In genomic region chr1:70278710-70279109, GRCh38 we compare ENCODE assay signal across 16 cellular contexts. TPM values are rescaled to one million over a fixed set of nuclear protein-coding genes. Genes with fewer than 3 reads are reported as not detected.
DNase-seq lines count a peak whose midpoint lies in the region; ATAC-seq, FAIRE-seq and TF ChIP-seq lines count a peak whose summit lies in the region.
"Had no signal": no experiment of that assay in that cellular context is flagged by ENCODE, and none has a peak within 500 bp of the region (broad histone marks: within the 10 kb centered on the region; RNA-seq: fewer than 3 reads in every experiment).

No MANE protein-coding gene starts in this region.

- no peaks in the 10 kb centered on the region for H3K9me2 ChIP-seq in GM23338 (ENCODE audit: insufficient read depth)

- TF ChIP-seq CTCF in GM23338 (conservative IDR thresholded peaks at IDR 0.05; ENCODE audit: low read depth in 2 of 2) (no peak), WTC11 (IDR thresholded peaks at IDR 0.05) (no peak)
- no peak for TF ChIP-seq CTCF in CD4-positive, alpha-beta T cell (IDR thresholded peaks at IDR 0.05)

- H3K9me3 ChIP-seq in small intestine (ENCODE audit: control insufficient read depth, low read depth): no peaks in the 10 kb centered on the region
- no peaks in the 10 kb centered on the region for H3K9me3 ChIP-seq in CD4-positive, alpha-beta T cell (ENCODE audit: control insufficient read depth, low read length)
- H3K9me3 ChIP-seq: BE2C had no signal

- H3K4me3 ChIP-seq in GM23338: no peak overlapping the region
- H3K4me3 ChIP-seq in small intestine (ENCODE audit: low read depth in 1 of 2, low read length in 2 of 2): no peak overlapping the region

- H3K4me3 Mint-ChIP-seq in GM23338 (no peak overlapping the region), WTC11 (no peak overlapping the region), memory B cell (no peak overlapping the region)
- H3K4me3 Mint-ChIP-seq in CD4-positive, alpha-beta T cell: no peak overlapping the region
- H3K4me3 Mint-ChIP-seq: CD4-positive, alpha-beta memory T cell had no signal

- H3K27me3 Mint-ChIP-seq in GM23338 (ENCODE audit: insufficient read depth, low read depth, poor library complexity): no peaks in the 10 kb centered on the region
- no peaks in the 10 kb centered on the region for H3K27me3 Mint-ChIP-seq in WTC11 (ENCODE audit: low read depth)
- no peaks in the 10 kb centered on the region for H3K27me3 Mint-ChIP-seq in memory B cell
- no peaks in the 10 kb centered on the region for H3K27me3 Mint-ChIP-seq in CD4-positive, alpha-beta T cell
- H3K27me3 Mint-ChIP-seq: CD4-positive, alpha-beta memory T cell had no signal

- CTCF ChIA-PET in WTC11 (lab: Charles Lee): no interaction called here
- CTCF ChIA-PET in CD4-positive, alpha-beta T cell (lab: Charles Lee): interaction anchor here (0.6 kb wide), 1 partner anchor 99 kb away, joined by 3 read pairs; no protein-coding TSS in a partner anchor

- H3K36me3 Mint-ChIP-seq in GM23338 (ENCODE audit: low read depth) (peaks cover 14% of the 10 kb centered on the region; the same call in 2 of the 3 replicates), WTC11 (peaks cover 16% of the 10 kb centered on the region), memory B cell (peaks cover 22% of the 10 kb centered on the region)
- peaks cover 65% of the 10 kb centered on the region for H3K36me3 Mint-ChIP-seq in CD4-positive, alpha-beta T cell (ENCODE audit: low read depth)

- H3K36me3 ChIP-seq in GM23338 (ENCODE audit: insufficient read depth) (peaks cover 8% of the 10 kb centered on the region; the same call in 1 of the 2 replicates), small intestine (ENCODE audit: control insufficient read depth in 2 of 2, insufficient read depth in 2 of 2, low read length in 2 of 2) (peaks cover 2% of the 10 kb centered on the region in 2 donors)
- H3K36me3 ChIP-seq: BE2C had no signal

- H3K9me3 Mint-ChIP-seq in GM23338 (no peaks in the 10 kb centered on the region), WTC11 (no peaks in the 10 kb centered on the region), memory B cell (no peaks in the 10 kb centered on the region)
- no peaks in the 10 kb centered on the region for H3K9me3 Mint-ChIP-seq in CD4-positive, alpha-beta T cell
- H3K9me3 Mint-ChIP-seq: CD4-positive, alpha-beta memory T cell had no signal

- DNase-seq in GM23338 (ENCODE audit: low spot score): no peak
- no peak for DNase-seq in WTC11 (ENCODE audit: low spot score)
- DNase-seq in memory B cell (ENCODE audit: low spot score in 2 of 2): no peak
- DNase-seq in small intestine: peak; percentile 22
- no peak for DNase-seq in CD4-positive, alpha-beta T cell
- DNase-seq: ACHN; BE2C; C1 segment of cervical spinal cord; CD4-positive, alpha-beta memory T cell; DMS153; DMS79; GDM1; GOT3; H7 had no signal

- 13 to 71% (median 37%) methylated on average over 1 of the region's 1 CpG for WGBS in small intestine, 3 donors

- 0 out of 2 replicates have a peak, but pooled peaks cover 3% of the 10 kb centered on the region for H3K4me1 ChIP-seq in GM23338 (ENCODE audit: insufficient read depth)
- no peaks in the 10 kb centered on the region for H3K4me1 ChIP-seq in small intestine (ENCODE audit: control insufficient read depth in 2 of 2, insufficient read depth in 1 of 2, low read depth in 1 of 2, low read length in 1 of 2)
- H3K4me1 ChIP-seq: BE2C had no signal

- H3K27me3 ChIP-seq in GM23338 (ENCODE audit: insufficient read depth) (no peaks in the 10 kb centered on the region), small intestine (ENCODE audit: control insufficient read depth in 2 of 2, insufficient read depth in 2 of 2, low read length in 2 of 2) (no peaks in the 10 kb centered on the region)
- H3K27me3 ChIP-seq in CD4-positive, alpha-beta T cell (ENCODE audit: control insufficient read depth, insufficient read depth, low read length): no peaks in the 10 kb centered on the region
- H3K27me3 ChIP-seq: BE2C had no signal

- H3K4me2 ChIP-seq in GM23338: no peak overlapping the region

- no peaks in the 10 kb centered on the region for H3K79me2 ChIP-seq in GM23338 (replicated peaks; ENCODE audit: insufficient read depth)

- H3K27ac Mint-ChIP-seq in GM23338 (no peak overlapping the region), WTC11 (peak overlapping the region; percentile 32; the same call in 1 of the 2 replicates), memory B cell (peak overlapping the region; percentile 50)
- H3K27ac Mint-ChIP-seq in CD4-positive, alpha-beta T cell: no peak overlapping the region

- H3K27ac ChIP-seq in GM23338 (ENCODE audit: low read depth): peak overlapping the region; percentile 64; the same call in 1 of the 2 replicates
- no peak overlapping the region for H3K27ac ChIP-seq in small intestine (ENCODE audit: low read depth in 1 of 2, low read length in 1 of 2)
- H3K27ac ChIP-seq in CD4-positive, alpha-beta T cell (ENCODE audit: low read depth, low read length): no peak overlapping the region

- no peak for FAIRE-seq in small intestine (lab: Jason Lieb, UNC)
- FAIRE-seq: A204.1 had no signal

- POLR2A ChIA-PET in WTC11 (lab: Charles Lee): no interaction called here
- POLR2A ChIA-PET in CD4-positive, alpha-beta T cell (lab: Charles Lee): no interaction called here

- intact Hi-C loops in CD4-positive, alpha-beta T cell (cut with DNase I, micrococcal nuclease): no loop called here

- H3K4me1 Mint-ChIP-seq in GM23338: no peaks in the 10 kb centered on the region
- H3K4me1 Mint-ChIP-seq in WTC11: no peaks in the 10 kb centered on the region
- H3K4me1 Mint-ChIP-seq in memory B cell: peaks cover 3% of the 10 kb centered on the region
- peaks cover 5% of the 10 kb centered on the region for H3K4me1 Mint-ChIP-seq in CD4-positive, alpha-beta T cell (ENCODE audit: low read depth)

- H2AFZ ChIP-seq in GM23338: no peak overlapping the region

- H4K20me1 ChIP-seq in GM23338 (replicated peaks; ENCODE audit: insufficient read depth): no peaks in the 10 kb centered on the region

- no peak for ATAC-seq in GM23338
- ATAC-seq in WTC11: no peak
- no peak for ATAC-seq in memory B cell (ENCODE audit: low read depth)
- ATAC-seq in CD4-positive, alpha-beta T cell (ENCODE audit: poor library complexity): no peak
- no peak for ATAC-seq in HG03159 (IDR thresholded peaks at IDR 0.05; ENCODE audit: unreplicated experiment)

- no peaks in the 10 kb centered on the region for H3F3A ChIP-seq in GM23338 (replicated peaks; ENCODE audit: low read depth)

TF ChIP-seq in GM23338, 12 proteins besides CTCF, POLR2A, EP300 and RAD21 (continues in another document):
- no peak for TF ChIP-seq JUNB (IDR thresholded peaks at IDR 0.05; ENCODE audit: unreplicated experiment)
- no peak for TF ChIP-seq NANOG (IDR thresholded peaks at IDR 0.05; ENCODE audit: borderline replicate concordance)
- no peak for TF ChIP-seq POLR2AphosphoS5 (IDR thresholded peaks at IDR 0.05; ENCODE audit: low read depth)
- TF ChIP-seq, protein P1, sequence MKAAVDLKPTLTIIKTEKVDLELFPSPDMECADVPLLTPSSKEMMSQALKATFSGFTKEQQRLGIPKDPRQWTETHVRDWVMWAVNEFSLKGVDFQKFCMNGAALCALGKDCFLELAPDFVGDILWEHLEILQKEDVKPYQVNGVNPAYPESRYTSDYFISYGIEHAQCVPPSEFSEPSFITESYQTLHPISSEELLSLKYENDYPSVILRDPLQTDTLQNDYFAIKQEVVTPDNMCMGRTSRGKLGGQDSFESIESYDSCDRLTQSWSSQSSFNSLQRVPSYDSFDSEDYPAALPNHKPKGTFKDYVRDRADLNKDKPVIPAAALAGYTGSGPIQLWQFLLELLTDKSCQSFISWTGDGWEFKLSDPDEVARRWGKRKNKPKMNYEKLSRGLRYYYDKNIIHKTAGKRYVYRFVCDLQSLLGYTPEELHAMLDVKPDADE (IDR thresholded peaks at IDR 0.05): no peak

TF ChIP-seq in WTC11, 78 proteins besides CTCF, POLR2A, EP300 and RAD21 (continues in another document):
- no peak for TF ChIP-seq SMAD4 (CRISPR knock-in tag; IDR thresholded peaks at IDR 0.05)
- no peak for TF ChIP-seq FOXP4 (CRISPR knock-in tag; IDR thresholded peaks at IDR 0.05)
- no peak for TF ChIP-seq ZNF396 (CRISPR knock-in tag; IDR thresholded peaks at IDR 0.05; ENCODE audit: borderline replicate concordance)
- no peak for TF ChIP-seq MLX (CRISPR knock-in tag; IDR thresholded peaks at IDR 0.05)
- no peak for TF ChIP-seq JUN (CRISPR knock-in tag; IDR thresholded peaks at IDR 0.05)
- TF ChIP-seq NR3C1 (CRISPR knock-in tag; conservative IDR thresholded peaks at IDR 0.05; ENCODE audit: low read depth): no peak
- no peak for TF ChIP-seq SMAD3 (CRISPR knock-in tag; IDR thresholded peaks at IDR 0.05; ENCODE audit: borderline replicate concordance)

RNA-seq across cellular contexts. Expression of gene SRSF11, which starts 57.5 kb away (rescaled TPM):
- 170 and 182 TPM in 2 replicates for total RNA-seq in GM23338 (2014; rRNA removed; shearing (Covaris generic))
- polyA plus RNA-seq in GM23338 (2016; fragmentation: Nextera tagmentation; extraction: Ambion mirVana) (311 and 372 TPM in 2 replicates), small intestine (100 to 1,000 TPM in 2 of 3 donors, 10 to 100 TPM in 1; 67.3 to 227 (median 118) TPM)
- total RNA-seq in WTC11 (2021): 170 to 193 TPM (median 171 TPM) in 3 replicates
- 100 to 1,000 TPM; 454 to 459 TPM for total RNA-seq in CD4-positive, alpha-beta T cell

Comparison
In these comparisons a context has a peak if more than half of its experiments do, and no peak if none do; other contexts are left out.
1. H3K27ac Mint-ChIP-seq: peak in WTC11 (single experiment) and memory B cell (single experiment); none in GM23338 (single experiment) and CD4-positive, alpha-beta T cell (single experiment).